Comparison of ENCODE assay signal across 2 cellular contexts in the genomic region with DNA sequence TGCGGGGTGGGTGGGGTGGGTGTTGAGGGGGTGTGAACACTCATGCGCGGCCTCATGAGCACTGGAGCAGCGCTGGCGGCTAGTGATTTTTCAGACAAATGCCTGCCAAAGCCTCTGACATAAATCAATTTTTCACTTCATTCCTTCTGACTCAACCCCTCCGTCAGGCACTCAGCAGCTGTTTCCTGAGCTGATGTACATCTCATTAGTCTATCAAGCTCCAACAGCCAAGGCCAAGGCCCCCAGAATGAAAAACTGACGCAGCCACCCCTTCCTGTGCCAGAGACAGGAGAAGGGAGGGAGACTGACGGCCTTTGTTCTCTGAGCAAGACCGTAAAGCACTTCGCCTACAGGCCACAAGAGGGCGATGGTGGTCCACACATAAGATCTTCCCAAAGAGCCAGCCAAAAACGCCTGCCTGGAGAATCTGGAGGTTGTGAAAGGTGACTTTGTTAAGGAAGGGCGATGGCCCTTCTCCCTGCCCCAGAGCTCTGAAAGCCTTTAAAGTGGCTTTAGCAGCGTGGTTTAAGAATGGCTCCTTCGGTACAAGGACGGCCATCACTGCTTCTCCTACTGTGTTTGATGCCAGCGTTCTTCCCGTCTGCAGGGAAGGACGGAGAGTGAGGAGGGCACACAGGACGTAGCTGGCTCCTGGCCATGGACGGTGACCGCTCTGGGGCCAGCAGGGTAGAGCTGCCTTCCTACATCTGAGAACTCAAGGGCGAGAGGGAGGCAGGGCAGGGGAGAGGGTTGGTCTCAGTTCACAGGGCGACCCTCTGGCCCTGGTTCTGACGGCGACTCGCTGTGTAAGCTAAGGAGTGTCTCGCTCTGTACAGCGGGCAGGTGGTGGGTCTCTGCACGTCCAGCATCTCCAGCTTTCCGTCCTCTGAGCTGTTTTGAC.
A peak's percentile ranks its signal among the peaks of the same experiment; 100 is the strongest.
TF ChIP-seq lines count a peak whose summit lies in the region.

No MANE protein-coding gene starts in this region.

TF ChIP-seq in HEK293, 187 proteins besides CTCF, POLR2A, EP300 and RAD21 (continued from another document):
- TF ChIP-seq, protein P1, sequence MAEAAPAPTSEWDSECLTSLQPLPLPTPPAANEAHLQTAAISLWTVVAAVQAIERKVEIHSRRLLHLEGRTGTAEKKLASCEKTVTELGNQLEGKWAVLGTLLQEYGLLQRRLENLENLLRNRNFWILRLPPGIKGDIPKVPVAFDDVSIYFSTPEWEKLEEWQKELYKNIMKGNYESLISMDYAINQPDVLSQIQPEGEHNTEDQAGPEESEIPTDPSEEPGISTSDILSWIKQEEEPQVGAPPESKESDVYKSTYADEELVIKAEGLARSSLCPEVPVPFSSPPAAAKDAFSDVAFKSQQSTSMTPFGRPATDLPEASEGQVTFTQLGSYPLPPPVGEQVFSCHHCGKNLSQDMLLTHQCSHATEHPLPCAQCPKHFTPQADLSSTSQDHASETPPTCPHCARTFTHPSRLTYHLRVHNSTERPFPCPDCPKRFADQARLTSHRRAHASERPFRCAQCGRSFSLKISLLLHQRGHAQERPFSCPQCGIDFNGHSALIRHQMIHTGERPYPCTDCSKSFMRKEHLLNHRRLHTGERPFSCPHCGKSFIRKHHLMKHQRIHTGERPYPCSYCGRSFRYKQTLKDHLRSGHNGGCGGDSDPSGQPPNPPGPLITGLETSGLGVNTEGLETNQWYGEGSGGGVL (tag by site-specific recombination; IDR thresholded peaks at IDR 0.05) = no peak
- TF ChIP-seq ZNF654 (tag by site-specific recombination; IDR thresholded peaks at IDR 0.05; ENCODE audit: low read depth) (peak; percentile 79), ZNF394 (tag by site-specific recombination; IDR thresholded peaks at IDR 0.05; ENCODE audit: borderline replicate concordance) (no peak)
- TF ChIP-seq, protein P2, sequence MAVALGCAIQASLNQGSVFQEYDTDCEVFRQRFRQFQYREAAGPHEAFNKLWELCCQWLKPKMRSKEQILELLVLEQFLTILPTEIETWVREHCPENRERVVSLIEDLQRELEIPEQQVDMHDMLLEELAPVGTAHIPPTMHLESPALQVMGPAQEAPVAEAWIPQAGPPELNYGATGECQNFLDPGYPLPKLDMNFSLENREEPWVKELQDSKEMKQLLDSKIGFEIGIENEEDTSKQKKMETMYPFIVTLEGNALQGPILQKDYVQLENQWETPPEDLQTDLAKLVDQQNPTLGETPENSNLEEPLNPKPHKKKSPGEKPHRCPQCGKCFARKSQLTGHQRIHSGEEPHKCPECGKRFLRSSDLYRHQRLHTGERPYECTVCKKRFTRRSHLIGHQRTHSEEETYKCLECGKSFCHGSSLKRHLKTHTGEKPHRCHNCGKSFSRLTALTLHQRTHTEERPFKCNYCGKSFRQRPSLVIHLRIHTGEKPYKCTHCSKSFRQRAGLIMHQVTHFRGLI (tag by site-specific recombination; IDR thresholded peaks at IDR 0.05) = no peak

TF ChIP-seq in SK-N-SH treated with all-trans-retinoic acid at 6 μM for 48 hours, 23 proteins besides CTCF, POLR2A, EP300 and RAD21 (continued from another document):
- TF ChIP-seq, protein P3, sequence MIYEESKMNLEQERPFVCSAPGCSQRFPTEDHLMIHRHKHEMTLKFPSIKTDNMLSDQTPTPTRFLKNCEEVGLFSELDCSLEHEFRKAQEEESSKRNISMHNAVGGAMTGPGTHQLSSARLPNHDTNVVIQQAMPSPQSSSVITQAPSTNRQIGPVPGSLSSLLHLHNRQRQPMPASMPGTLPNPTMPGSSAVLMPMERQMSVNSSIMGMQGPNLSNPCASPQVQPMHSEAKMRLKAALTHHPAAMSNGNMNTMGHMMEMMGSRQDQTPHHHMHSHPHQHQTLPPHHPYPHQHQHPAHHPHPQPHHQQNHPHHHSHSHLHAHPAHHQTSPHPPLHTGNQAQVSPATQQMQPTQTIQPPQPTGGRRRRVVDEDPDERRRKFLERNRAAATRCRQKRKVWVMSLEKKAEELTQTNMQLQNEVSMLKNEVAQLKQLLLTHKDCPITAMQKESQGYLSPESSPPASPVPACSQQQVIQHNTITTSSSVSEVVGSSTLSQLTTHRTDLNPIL (CRISPR knock-in tag; IDR thresholded peaks at IDR 0.05; ENCODE audit: low read depth) = no peak
- TF ChIP-seq ZNF70 (CRISPR knock-in tag; IDR thresholded peaks at IDR 0.05) = no peak
- no peak for TF ChIP-seq ZFP30 (CRISPR knock-in tag; IDR thresholded peaks at IDR 0.05)
- TF ChIP-seq ZFP3 (CRISPR knock-in tag; IDR thresholded peaks at IDR 0.05) = no peak
- TF ChIP-seq ESRRG (CRISPR knock-in tag; IDR thresholded peaks at IDR 0.05) = no peak
- no peak for TF ChIP-seq GLIS3 (CRISPR knock-in tag; IDR thresholded peaks at IDR 0.05)
- no peak for TF ChIP-seq ZNF8 (CRISPR knock-in tag; IDR thresholded peaks at IDR 0.05)
TF ChIP-seq in SK-N-SH treated with all-trans-retinoic acid at 6 μM for 48 hours: peak in this region for 0.
